ENCODE assay signal across 1 cellular context in genomic region chr6:26400626-26401025, GRCh38.
TF ChIP-seq lines count a peak whose summit lies in the region.

No MANE protein-coding gene starts in this region.

TF ChIP-seq in IMR-90, 13 proteins besides CTCF, POLR2A, EP300 and RAD21:
- TF ChIP-seq ELK1 (IDR thresholded peaks at IDR 0.05; ENCODE audit: borderline replicate concordance, low read depth, low read length) (no peak), USF2 (IDR thresholded peaks at IDR 0.05; ENCODE audit: low read depth, low read length) (no peak), CEBPB (IDR thresholded peaks at IDR 0.05; ENCODE audit: low read depth, low read length) (no peak), RFX5 (IDR thresholded peaks at IDR 0.05; ENCODE audit: low read depth, low read length) (no peak), MXI1 (IDR thresholded peaks at IDR 0.05; ENCODE audit: borderline replicate concordance, low read depth, low read length) (no peak), MAFK (IDR thresholded peaks at IDR 0.05; ENCODE audit: low read depth, low read length) (no peak), NFE2L2 (IDR thresholded peaks at IDR 0.05; ENCODE audit: low read depth, low read length) (no peak), MAZ (IDR thresholded peaks at IDR 0.05; ENCODE audit: borderline replicate concordance, low read depth, low read length) (no peak), SMC3 (IDR thresholded peaks at IDR 0.05; ENCODE audit: low read depth, low read length) (no peak), CHD1 (IDR thresholded peaks at IDR 0.05; ENCODE audit: low read depth, low read length) (no peak)
